14 cellular contexts compared by ENCODE assay signal in genomic region chr13:36374063-36374462, GRCh38. TPM values are rescaled to one million over a fixed set of nuclear protein-coding genes. Genes with fewer than 3 reads are reported as not detected.
A peak's percentile ranks its signal among the peaks of the same experiment; 100 is the strongest.
DNase-seq lines count a peak whose midpoint lies in the region; ATAC-seq and TF ChIP-seq lines count a peak whose summit lies in the region.
"Had no signal": no experiment of that assay in that cellular context is flagged by ENCODE, and none has a peak within 500 bp of the region (broad histone marks: within the 10 kb centered on the region; RNA-seq: fewer than 3 reads in every experiment).

No MANE protein-coding gene starts in this region.

- no peaks in the 10 kb centered on the region for H3K27me3 ChIP-seq in right lobe of liver
- H3K27me3 ChIP-seq: BLaER1 had no signal

- peaks cover 0 to 24% (median 7%) of the 10 kb centered on the region in 4 donors for H3K4me1 ChIP-seq in right lobe of liver
- H3K4me1 ChIP-seq: HAP-1 had no signal

- H3K9ac ChIP-seq in SK-N-MC (ENCODE audit: insufficient read length), result no peak overlapping the region
- H3K9ac ChIP-seq: BLaER1 had no signal

- 57% methylated on average over 2 of the region's 2 CpGs for WGBS in right lobe of liver (ENCODE audit: insufficient coverage, low coverage, low lambda C conversion rate, missing lambda C conversion rate)

- DNase-seq in NCI-H146 (lab: John Stamatoyannopoulos, UW), result peak; percentile 24
- no peak for DNase-seq in NCI-H146 treated with DMSO at 0.1 percent for 48 hours (lab: John Stamatoyannopoulos, UW; ENCODE audit: unreplicated experiment)
- no peak for DNase-seq in SK-N-MC (ENCODE audit: low read depth, low spot score)
- DNase-seq in right lobe of liver, result no peak
- no peak for DNase-seq in activated CD4-positive, alpha-beta T cell treated with anti-CD3 and anti-CD28 coated beads, Interleukin-2, amount 50 U/mL, for 4 hours
- no peak for DNase-seq in HEK293T (ENCODE audit: extremely low spot score)
- DNase-seq: CD4-positive, alpha-beta T cell; CD8-positive, alpha-beta memory T cell; DMS153; DND-41; GOT3 had no signal

- H3K27ac ChIP-seq in SK-N-MC, result peak overlapping the region; percentile 68
- peak overlapping the region in 1 of 3 donors; percentile 7 for H3K27ac ChIP-seq in right lobe of liver
- H3K27ac ChIP-seq: 22Rv1, BLaER1 had no signal

- H3K36me3 ChIP-seq in SK-N-MC (ENCODE audit: insufficient read depth, low read length) (no peaks in the 10 kb centered on the region), right lobe of liver (no peaks in the 10 kb centered on the region)
- H3K36me3 ChIP-seq: BLaER1, HAP-1 had no signal

- CTCF ChIA-PET in HEK293T (lab: Yijun Ruan, JAX), result interaction anchor here (1.1 kb wide), 1 partner anchor 27 kb away, joined by 4 read pairs; no protein-coding TSS in a partner anchor

- POLR2A ChIA-PET in HEK293T (lab: Yijun Ruan, JAX), result no interaction called here

- no peak for TF ChIP-seq CTCF in right lobe of liver (IDR thresholded peaks at IDR 0.05)

- TF ChIP-seq POLR2A in right lobe of liver (IDR thresholded peaks at IDR 0.05), result no peak

- peak; percentile 63 to 80 (median 76) for ATAC-seq in right lobe of liver

- H3K9me3 ChIP-seq in SK-N-MC (ENCODE audit: low read depth, low read length), result no peaks in the 10 kb centered on the region
- H3K9me3 ChIP-seq in right lobe of liver, result no peaks in the 10 kb centered on the region
- H3K9me3 ChIP-seq: BLaER1, HAP-1 had no signal

- intact Hi-C loops in right lobe of liver (cut with DNase I), result no loop called here

- H3K4me3 ChIP-seq in SK-N-MC (no peak overlapping the region), right lobe of liver (no peak overlapping the region)
- H3K4me3 ChIP-seq: BLaER1, HAP-1 had no signal

TF ChIP-seq in HEK293T, 16 proteins besides CTCF, POLR2A, EP300 and RAD21:
- no peak for TF ChIP-seq SP1 (IDR thresholded peaks at IDR 0.05)

RNA-seq across cellular contexts. Expression of gene SPART, which starts 27.9 kb away (rescaled TPM):
- total RNA-seq in right lobe of liver, result 10 to 100 TPM in 2 of 6 experiments, 1 to 10 TPM in 4; 8.1 to 16.4 (median 9.5) TPM

RNA-seq across cellular contexts. Expression of gene CCNA1, which starts 58.2 kb away (rescaled TPM):
- under 1 TPM in 1 of 6 experiments, not detected in 5; 0.15 TPM for total RNA-seq in right lobe of liver
- total RNA-seq: CD4-positive, alpha-beta T cell; CD8-positive, alpha-beta memory T cell had no signal
